8 cellular contexts compared by ENCODE assay signal in the genomic region with DNA sequence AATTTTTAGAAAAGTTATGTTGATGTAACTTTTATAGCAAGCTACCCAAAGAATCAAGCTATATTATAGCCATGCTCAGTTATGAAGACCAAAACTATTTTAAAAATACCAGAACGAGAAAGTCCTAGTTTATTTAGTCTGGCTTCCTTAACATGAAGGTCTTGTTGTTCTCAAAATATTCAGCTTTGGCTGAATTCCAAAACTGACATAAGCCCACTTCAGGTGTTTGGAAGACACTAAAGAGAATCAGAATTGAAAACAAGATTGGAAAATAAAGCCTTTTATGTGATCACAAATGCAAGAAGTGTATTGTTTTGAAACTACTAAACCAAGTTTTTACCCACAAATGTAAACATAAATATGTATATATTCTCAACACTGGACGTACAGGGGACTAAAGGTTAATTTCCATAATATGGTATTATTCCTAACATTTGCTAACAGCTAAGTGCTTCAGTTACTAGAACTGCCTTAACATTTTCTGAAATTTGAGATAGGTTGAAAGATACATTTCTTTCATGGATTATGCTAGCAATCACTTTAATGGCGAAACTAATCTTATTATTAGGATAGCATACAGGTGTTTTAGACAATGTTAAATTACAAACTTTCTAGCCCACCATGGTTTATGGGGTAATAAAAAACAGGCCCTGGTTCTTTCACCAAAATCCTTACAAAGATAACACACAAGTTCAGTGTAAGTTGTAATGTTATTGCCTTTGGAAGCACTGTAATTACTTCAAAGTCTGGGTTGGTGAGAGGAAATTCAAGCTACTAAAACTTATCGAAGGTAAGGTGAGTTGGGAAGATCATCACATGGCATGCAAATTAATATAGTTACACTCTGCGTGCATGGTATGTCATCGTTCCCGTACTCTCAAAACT. TPM values are rescaled to one million over a fixed set of nuclear protein-coding genes. Genes with fewer than 3 reads are reported as not detected.
A peak's percentile ranks its signal among the peaks of the same experiment; 100 is the strongest.
DNase-seq lines count a peak whose midpoint lies in the region; ATAC-seq and TF ChIP-seq lines count a peak whose summit lies in the region.

No MANE protein-coding gene starts in this region.

- H3F3A ChIP-seq in PC-3 (ENCODE audit: low read length, unreplicated experiment): no peaks in the 10 kb centered on the region

- peak overlapping the region; percentile 88 for H3K9ac ChIP-seq in PC-3 (ENCODE audit: low read length)

- H3K9me3 ChIP-seq in PC-3 (ENCODE audit: low read length): no peaks in the 10 kb centered on the region
- no peaks in the 10 kb centered on the region for H3K9me3 ChIP-seq in psoas muscle

- BruUV-seq in PC-3 (replicated peaks; lab: Mats Ljungman, UMichigan): TSS peak; percentile 42

- H3K9me2 ChIP-seq in PC-3 (replicated peaks; ENCODE audit: low read length): no peaks in the 10 kb centered on the region

- H3K4me1 ChIP-seq in PC-3 (ENCODE audit: insufficient read depth, low read length) (peaks cover 28% of the 10 kb centered on the region), psoas muscle (peaks cover 17% of the 10 kb centered on the region)

- H3K4me2 ChIP-seq in PC-3 (ENCODE audit: low read length): peak overlapping the region; percentile 88

- intact Hi-C loops in PC-3 (cut with micrococcal nuclease) (loop anchor here (5.0 kb wide), 1 partner anchor 123 kb away; no protein-coding TSS in a partner anchor), psoas muscle (cut with DNase I) (loop anchor here in 1 of 2 donors (5.0 kb wide), 1 partner anchor 208 kb away; no protein-coding TSS in a partner anchor)

- no peak for ATAC-seq in PC-3
- no peak for ATAC-seq in psoas muscle
- no peak for ATAC-seq in GM19395 (IDR thresholded peaks at IDR 0.05; ENCODE audit: unreplicated experiment)

- no peak for DNase-seq in PC-3
- no peak for DNase-seq in epithelial cell of proximal tubule (ENCODE audit: low read depth)
- DNase-seq in psoas muscle: no peak
- DNase-seq in HuH-7.5 (ENCODE audit: low spot score): no peak
- no peak for DNase-seq in activated CD4-positive, alpha-beta T cell treated with anti-CD3 and anti-CD28 coated beads, Interleukin-2, amount 50 U/mL, for 48 hours
- no peak for DNase-seq in DMS114 treated with DMSO at 0.1 percent for 48 hours (lab: John Stamatoyannopoulos, UW; ENCODE audit: unreplicated experiment)

- H3K79me2 ChIP-seq in PC-3 (ENCODE audit: low read length): peaks cover 39% of the 10 kb centered on the region

- 0 out of 2 replicates have a peak overlapping the region, but pooled peaks have one; percentile 32 for H3K27ac ChIP-seq in PC-3 (ENCODE audit: low read length)
- peak overlapping the region; percentile 95 for H3K27ac ChIP-seq in psoas muscle

- CTCF ChIA-PET in PC-3 (lab: Charles Lee): interaction anchor here (1.2 kb wide), 1 partner anchor 146 kb away, joined by 8 read pairs; no protein-coding TSS in a partner anchor

- TF ChIP-seq CTCF in PC-3 (conservative IDR thresholded peaks at IDR 0.05; ENCODE audit: low read depth, low read length) (no peak), epithelial cell of proximal tubule (conservative IDR thresholded peaks at IDR 0.05; ENCODE audit: low read depth, low read length) (no peak), psoas muscle (IDR thresholded peaks at IDR 0.05) (no peak)

- POLR2A ChIA-PET in PC-3 (lab: Charles Lee; ENCODE audit: unreplicated experiment): interaction anchor here (0.6 kb wide), 2 partner anchors 85 to 471 kb away, joined by 4 to 7 read pairs; no protein-coding TSS in a partner anchor

- 27 to 43% (median 27%) methylated on average over 7 of the region's 7 CpGs for WGBS in psoas muscle, 3 donors

- no peaks in the 10 kb centered on the region for H4K20me1 ChIP-seq in PC-3 (ENCODE audit: low read length)

- peak overlapping the region; percentile 74 for H2AFZ ChIP-seq in PC-3 (ENCODE audit: low read length)

- H3K4me3 ChIP-seq in GM08714 (ENCODE audit: low read length) (peak overlapping the region; percentile 67), PC-3 (ENCODE audit: low read length) (peak overlapping the region; percentile 81), epithelial cell of proximal tubule (ENCODE audit: low read depth, low read length) (peak overlapping the region; percentile 87), psoas muscle (peak overlapping the region; percentile 96)

- H3K36me3 ChIP-seq in PC-3 (ENCODE audit: low read depth, low read length): no peaks in the 10 kb centered on the region
- no peaks in the 10 kb centered on the region for H3K36me3 ChIP-seq in psoas muscle (ENCODE audit: insufficient read depth in 1 of 2, low read depth in 1 of 2)

- H3K27me3 ChIP-seq in PC-3 (ENCODE audit: low read length): no peaks in the 10 kb centered on the region
- no peaks in the 10 kb centered on the region for H3K27me3 ChIP-seq in psoas muscle (ENCODE audit: insufficient read depth in 3 of 3, low read length in 2 of 3)

RNA-seq across cellular contexts. Expression of gene MAP3K5, which starts 1.6 kb away (rescaled TPM):
- total RNA-seq in PC-3 (2014; rRNA removed): 4.3 and 5.0 TPM in 2 replicates
- total RNA-seq in epithelial cell of proximal tubule: 7.8 and 12.2 TPM in 2 replicates
- total RNA-seq in psoas muscle: 1 to 10 TPM; 2.2 to 8.3 (median 7.0) TPM
- 1 to 10 TPM in 2 of 3 donors, under 1 TPM in 1; 0.91 to 3.8 (median 2.0) TPM for polyA plus RNA-seq in psoas muscle

RNA-seq across cellular contexts. Expression of gene PEX7, which starts 31.7 kb away (rescaled TPM):
- total RNA-seq in PC-3 (2014; rRNA removed) (6.6 and 9.9 TPM in 2 replicates), epithelial cell of proximal tubule (9.1 and 12.5 TPM in 2 replicates), psoas muscle (1 to 10 TPM; 3.7 to 9.8 (median 5.2) TPM)
- 1 to 10 TPM; 2.2 to 3.6 (median 2.2) TPM for polyA plus RNA-seq in psoas muscle
